1 cellular context compared by ENCODE assay signal in the genomic region with DNA sequence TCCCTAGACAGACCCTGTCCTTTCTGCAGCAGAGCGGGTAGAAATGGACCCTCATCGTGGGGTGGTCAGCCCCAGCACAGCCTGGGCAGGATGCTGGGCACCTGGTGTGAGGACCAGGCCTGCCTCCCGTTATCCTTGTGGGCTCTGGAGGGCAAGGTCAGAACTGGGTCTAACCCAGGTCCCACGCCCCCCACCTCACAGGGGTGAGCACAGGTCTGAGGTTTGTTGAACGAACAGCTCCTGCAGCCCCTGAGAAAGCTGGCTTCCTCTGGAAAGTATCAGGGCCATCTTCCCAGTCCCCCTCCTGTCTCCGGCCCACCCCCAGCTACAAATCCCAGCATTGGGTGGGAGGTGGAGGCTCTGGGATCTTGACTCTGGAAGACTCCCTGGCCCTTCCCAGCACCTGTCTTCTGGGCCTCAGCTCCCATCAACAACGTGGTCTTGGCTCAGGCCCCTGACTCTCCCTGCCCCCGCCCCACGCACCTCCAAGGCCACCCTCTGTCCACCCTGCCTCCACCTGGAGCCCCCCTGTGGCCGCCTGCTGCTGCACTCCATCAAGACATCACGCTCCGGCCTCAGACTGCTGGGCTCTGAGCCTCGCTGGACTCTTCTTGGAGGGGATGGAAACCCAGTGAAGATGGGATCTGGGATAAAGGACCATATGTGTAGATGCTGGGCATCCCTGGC.
TF ChIP-seq lines count a peak whose summit lies in the region.

No MANE protein-coding gene starts in this region.

TF ChIP-seq in H1, 55 proteins besides CTCF, POLR2A, EP300 and RAD21:
- TF ChIP-seq HDAC2 (IDR thresholded peaks at IDR 0.05; ENCODE audit: borderline replicate concordance in 1 of 2, low read depth in 2 of 2, low read length in 2 of 2) (no peak), NANOG (IDR thresholded peaks at IDR 0.05; ENCODE audit: insufficient read depth, low read depth, low read length, poor library complexity, severe bottlenecking) (no peak), KDM5A (IDR thresholded peaks at IDR 0.05; ENCODE audit: low read length) (no peak), FOSL1 (IDR thresholded peaks at IDR 0.05; ENCODE audit: insufficient read depth, low read depth, low read length) (no peak), SRF (IDR thresholded peaks at IDR 0.05; ENCODE audit: low read depth, low read length) (no peak), POU5F1 (IDR thresholded peaks at IDR 0.05; ENCODE audit: low read depth, low read length) (no peak), PHF8 (conservative IDR thresholded peaks at IDR 0.05; ENCODE audit: low read depth, low read length) (no peak), JUN (IDR thresholded peaks at IDR 0.05; ENCODE audit: low read depth, low read length) (no peak), EGR1 (IDR thresholded peaks at IDR 0.05; ENCODE audit: borderline replicate concordance, low read depth, low read length) (no peak), SAP30 (IDR thresholded peaks at IDR 0.05; ENCODE audit: insufficient read depth, insufficient replicate concordance, low read length) (no peak), YY1 (IDR thresholded peaks at IDR 0.05; ENCODE audit: low read depth, low read length) (no peak), SIN3A (conservative IDR thresholded peaks at IDR 0.05 in 1 of 2, IDR thresholded peaks at IDR 0.05 in 1 of 2; ENCODE audit: low read depth in 1 of 2, low read length in 2 of 2) (no peak), TCF12 (IDR thresholded peaks at IDR 0.05; ENCODE audit: low read depth, low read length) (no peak), GTF2F1 (IDR thresholded peaks at IDR 0.05; ENCODE audit: borderline replicate concordance, low read depth, low read length) (no peak), CBX8 (IDR thresholded peaks at IDR 0.05; ENCODE audit: borderline replicate concordance, low read depth, low read length) (no peak), SIRT6 (IDR thresholded peaks at IDR 0.05; ENCODE audit: low read length) (no peak), TAF1 (IDR thresholded peaks at IDR 0.05; ENCODE audit: low read depth, low read length) (no peak), NRF1 (IDR thresholded peaks at IDR 0.05; ENCODE audit: low read depth, low read length) (no peak)
- TF ChIP-seq, protein P1, sequence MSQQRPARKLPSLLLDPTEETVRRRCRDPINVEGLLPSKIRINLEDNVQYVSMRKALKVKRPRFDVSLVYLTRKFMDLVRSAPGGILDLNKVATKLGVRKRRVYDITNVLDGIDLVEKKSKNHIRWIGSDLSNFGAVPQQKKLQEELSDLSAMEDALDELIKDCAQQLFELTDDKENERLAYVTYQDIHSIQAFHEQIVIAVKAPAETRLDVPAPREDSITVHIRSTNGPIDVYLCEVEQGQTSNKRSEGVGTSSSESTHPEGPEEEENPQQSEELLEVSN (IDR thresholded peaks at IDR 0.05), result no peak
